8 cellular contexts compared by ENCODE assay signal in genomic region chr7:111763221-111763791, GRCh38.
DNase-seq lines count a peak whose midpoint lies in the region; ATAC-seq and TF ChIP-seq lines count a peak whose summit lies in the region.

No MANE protein-coding gene starts in this region.

- no peak overlapping the region for H3K18ac ChIP-seq in mesenchymal stem cell (ENCODE audit: low read depth in 1 of 2, low read length in 2 of 2)

- ATAC-seq in DND-41 (ENCODE audit: insufficient read depth, low read depth) (peak; percentile 90), HG02759 (IDR thresholded peaks at IDR 0.05; ENCODE audit: unreplicated experiment) (peak; percentile 48), HG03196 (IDR thresholded peaks at IDR 0.05; ENCODE audit: unreplicated experiment) (no peak), HG02852 (IDR thresholded peaks at IDR 0.05; ENCODE audit: unreplicated experiment) (no peak), GM19023 (IDR thresholded peaks at IDR 0.05; ENCODE audit: unreplicated experiment) (no peak)

- peak; percentile 56 for TF ChIP-seq CTCF in DND-41 (IDR thresholded peaks at IDR 0.05; ENCODE audit: borderline replicate concordance, extremely low read depth, low read length, poor library complexity, severe bottlenecking)

- H2BK5ac ChIP-seq in mesenchymal stem cell (ENCODE audit: low read depth, low read length, poor library complexity, severe bottlenecking): no peak overlapping the region

- H3K4me3 ChIP-seq in DND-41 (ENCODE audit: low read depth in 1 of 2, low read length in 2 of 2): no peak overlapping the region
- H3K4me3 ChIP-seq in mesenchymal stem cell (ENCODE audit: insufficient read depth in 1 of 2, low read depth in 1 of 2, low read length in 2 of 2): no peak overlapping the region

- H2BK120ac ChIP-seq in mesenchymal stem cell (ENCODE audit: low read depth, low read length): no peak overlapping the region

- H2AFZ ChIP-seq in DND-41 (ENCODE audit: low read depth, low read length) (no peak overlapping the region), mesenchymal stem cell (ENCODE audit: low read depth, low read length) (no peak overlapping the region)

- H3K4ac ChIP-seq in mesenchymal stem cell (ENCODE audit: low read depth in 1 of 2, low read length in 2 of 2): no peak overlapping the region

- peak; percentile 32 for DNase-seq in DND-41
- DNase-seq in NCI-H526 treated with DMSO at 0.1 percent for 48 hours (lab: John Stamatoyannopoulos, UW): peak; percentile 73
- DNase-seq in cerebellum (ENCODE audit: low spot score): peak; percentile 43
- peak; percentile 68 for DNase-seq in mesenchymal stem cell

- H3K4me1 ChIP-seq in DND-41 (ENCODE audit: insufficient read depth, low read length) (no peaks in the 10 kb centered on the region), mesenchymal stem cell (ENCODE audit: control insufficient read depth, insufficient read depth, low read depth, low read length) (no peaks in the 10 kb centered on the region)

- H3K27ac ChIP-seq in DND-41 (ENCODE audit: low read length): no peak overlapping the region
- H3K27ac ChIP-seq in mesenchymal stem cell (ENCODE audit: low read length, poor library complexity, severe bottlenecking): no peak overlapping the region

- no peaks in the 10 kb centered on the region for H3K9me3 ChIP-seq in DND-41 (ENCODE audit: insufficient read depth, low read length, severe bottlenecking)
- no peaks in the 10 kb centered on the region for H3K9me3 ChIP-seq in mesenchymal stem cell (ENCODE audit: control insufficient read depth, low read length)

- H4K8ac ChIP-seq in mesenchymal stem cell (ENCODE audit: low read length): no peak overlapping the region

- H3K9ac ChIP-seq in DND-41 (ENCODE audit: low read depth, low read length) (no peak overlapping the region), mesenchymal stem cell (ENCODE audit: low read length) (peak overlapping the region; percentile 23)

- H4K20me1 ChIP-seq in DND-41 (ENCODE audit: insufficient read depth, low read length): no peaks in the 10 kb centered on the region

- H3K4me2 ChIP-seq in DND-41 (ENCODE audit: insufficient read depth, low read length) (no peak overlapping the region), mesenchymal stem cell (ENCODE audit: low read length, poor library complexity, severe bottlenecking) (no peak overlapping the region)

- no peaks in the 10 kb centered on the region for H3K27me3 ChIP-seq in DND-41 (ENCODE audit: insufficient read depth, low read length, poor library complexity)
- no peaks in the 10 kb centered on the region for H3K27me3 ChIP-seq in mesenchymal stem cell (ENCODE audit: control insufficient read depth in 1 of 2, insufficient read depth in 1 of 2, low read length in 2 of 2)

- H3K36me3 ChIP-seq in DND-41 (ENCODE audit: insufficient read depth, low read length): no peaks in the 10 kb centered on the region
- peaks cover 14 to 24% of the 10 kb centered on the region in 2 experiments for H3K36me3 ChIP-seq in mesenchymal stem cell (ENCODE audit: control insufficient read depth in 1 of 2, insufficient read depth in 2 of 2, low read depth in 1 of 2, low read length in 2 of 2)

- no peaks in the 10 kb centered on the region for H3K79me2 ChIP-seq in DND-41 (ENCODE audit: insufficient read depth, low read length)

- H3K23ac ChIP-seq in mesenchymal stem cell (ENCODE audit: low read length in 2 of 2): no peak overlapping the region

- H2BK15ac ChIP-seq in mesenchymal stem cell (ENCODE audit: low read depth, poor library complexity, severe bottlenecking): no peak overlapping the region

- H4K91ac ChIP-seq in mesenchymal stem cell (ENCODE audit: low read length): no peak overlapping the region

- 51% methylated on average over 3 of the region's 3 CpGs for WGBS in mesenchymal stem cell

- H3K79me1 ChIP-seq in mesenchymal stem cell (replicated peaks; ENCODE audit: low read length, poor library complexity, severe bottlenecking): peaks cover 1% of the 10 kb centered on the region

- no peak overlapping the region for H2AK5ac ChIP-seq in mesenchymal stem cell (ENCODE audit: low read length, severe bottlenecking)

- H3K14ac ChIP-seq in mesenchymal stem cell (ENCODE audit: low read length in 2 of 2): no peak overlapping the region

- H2BK12ac ChIP-seq in mesenchymal stem cell (ENCODE audit: low read length in 2 of 2): no peak overlapping the region

Comparison
In these comparisons a context has a peak if more than half of its experiments do, and no peak if none do; other contexts are left out.
1. ATAC-seq: peak in DND-41 (single experiment) and HG02759 (single experiment); none in HG03196 (single experiment), HG02852 (single experiment) and GM19023 (single experiment).
2. Peak in every context shown above with its lines, with median percentiles within 50 percentile points of each other: DNase-seq.